ENCODE assay signal across 2 cellular contexts in genomic region chr19:54668353-54668752, GRCh38.
TF ChIP-seq lines count a peak whose summit lies in the region.

No MANE protein-coding gene starts in this region.

TF ChIP-seq in HepG2, 621 proteins besides CTCF, POLR2A, EP300 and RAD21:
- TF ChIP-seq MAFF (IDR thresholded peaks at IDR 0.05; ENCODE audit: low read depth, low read length) = peak; percentile 55; the same call in 1 of the 2 replicates
- no peak for TF ChIP-seq ZSCAN22 (CRISPR knock-in tag; IDR thresholded peaks at IDR 0.05)
- peak in 1 of 2 experiments; percentile 64; a peak in 2 of 4 replicates for TF ChIP-seq MAFK (conservative IDR thresholded peaks at IDR 0.05 in 1 of 2, IDR thresholded peaks at IDR 0.05 in 1 of 2; ENCODE audit: low read length in 2 of 2)

TF ChIP-seq in K562, 482 proteins besides CTCF, POLR2A, EP300 and RAD21:
- TF ChIP-seq MTA3 (IDR thresholded peaks at IDR 0.05; ENCODE audit: borderline replicate concordance) = no peak
- peak; percentile 49 for TF ChIP-seq C11orf30 (IDR thresholded peaks at IDR 0.05; ENCODE audit: low read depth)
- peak; percentile 54; the same call in 1 of the 2 replicates for TF ChIP-seq MAFG (tag; conservative IDR thresholded peaks at IDR 0.05)
- no peak for TF ChIP-seq ZBTB8A (IDR thresholded peaks at IDR 0.05; ENCODE audit: partially characterized antibody)
- TF ChIP-seq ZNF316 (IDR thresholded peaks at IDR 0.05) = peak; percentile 72
